ENCODE assay signal across 1 cellular context in genomic region chr7:49486974-49487919, GRCh38.
TF ChIP-seq lines count a peak whose summit lies in the region.

No MANE protein-coding gene starts in this region.

TF ChIP-seq in GM12878, 131 proteins besides CTCF, POLR2A, EP300 and RAD21:
- TF ChIP-seq, protein P1, sequence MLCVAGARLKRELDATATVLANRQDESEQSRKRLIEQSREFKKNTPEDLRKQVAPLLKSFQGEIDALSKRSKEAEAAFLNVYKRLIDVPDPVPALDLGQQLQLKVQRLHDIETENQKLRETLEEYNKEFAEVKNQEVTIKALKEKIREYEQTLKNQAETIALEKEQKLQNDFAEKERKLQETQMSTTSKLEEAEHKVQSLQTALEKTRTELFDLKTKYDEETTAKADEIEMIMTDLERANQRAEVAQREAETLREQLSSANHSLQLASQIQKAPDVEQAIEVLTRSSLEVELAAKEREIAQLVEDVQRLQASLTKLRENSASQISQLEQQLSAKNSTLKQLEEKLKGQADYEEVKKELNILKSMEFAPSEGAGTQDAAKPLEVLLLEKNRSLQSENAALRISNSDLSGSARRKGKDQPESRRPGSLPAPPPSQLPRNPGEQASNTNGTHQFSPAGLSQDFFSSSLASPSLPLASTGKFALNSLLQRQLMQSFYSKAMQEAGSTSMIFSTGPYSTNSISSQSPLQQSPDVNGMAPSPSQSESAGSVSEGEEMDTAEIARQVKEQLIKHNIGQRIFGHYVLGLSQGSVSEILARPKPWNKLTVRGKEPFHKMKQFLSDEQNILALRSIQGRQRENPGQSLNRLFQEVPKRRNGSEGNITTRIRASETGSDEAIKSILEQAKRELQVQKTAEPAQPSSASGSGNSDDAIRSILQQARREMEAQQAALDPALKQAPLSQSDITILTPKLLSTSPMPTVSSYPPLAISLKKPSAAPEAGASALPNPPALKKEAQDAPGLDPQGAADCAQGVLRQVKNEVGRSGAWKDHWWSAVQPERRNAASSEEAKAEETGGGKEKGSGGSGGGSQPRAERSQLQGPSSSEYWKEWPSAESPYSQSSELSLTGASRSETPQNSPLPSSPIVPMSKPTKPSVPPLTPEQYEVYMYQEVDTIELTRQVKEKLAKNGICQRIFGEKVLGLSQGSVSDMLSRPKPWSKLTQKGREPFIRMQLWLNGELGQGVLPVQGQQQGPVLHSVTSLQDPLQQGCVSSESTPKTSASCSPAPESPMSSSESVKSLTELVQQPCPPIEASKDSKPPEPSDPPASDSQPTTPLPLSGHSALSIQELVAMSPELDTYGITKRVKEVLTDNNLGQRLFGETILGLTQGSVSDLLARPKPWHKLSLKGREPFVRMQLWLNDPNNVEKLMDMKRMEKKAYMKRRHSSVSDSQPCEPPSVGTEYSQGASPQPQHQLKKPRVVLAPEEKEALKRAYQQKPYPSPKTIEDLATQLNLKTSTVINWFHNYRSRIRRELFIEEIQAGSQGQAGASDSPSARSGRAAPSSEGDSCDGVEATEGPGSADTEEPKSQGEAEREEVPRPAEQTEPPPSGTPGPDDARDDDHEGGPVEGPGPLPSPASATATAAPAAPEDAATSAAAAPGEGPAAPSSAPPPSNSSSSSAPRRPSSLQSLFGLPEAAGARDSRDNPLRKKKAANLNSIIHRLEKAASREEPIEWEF (IDR thresholded peaks at IDR 0.05; ENCODE audit: insufficient replicate concordance, low read depth, low read length) = no peak
- TF ChIP-seq ZNF622 (IDR thresholded peaks at IDR 0.05) (no peak), MEF2A (IDR thresholded peaks at IDR 0.05; ENCODE audit: insufficient read depth, low read depth, low read length) (no peak), BRCA1 (IDR thresholded peaks at IDR 0.05; ENCODE audit: low read depth, low read length) (no peak), EGR1 (IDR thresholded peaks at IDR 0.05; ENCODE audit: borderline replicate concordance in 1 of 2, low read depth in 2 of 2, low read length in 2 of 2) (no peak), MAX (IDR thresholded peaks at IDR 0.05; ENCODE audit: low read depth, low read length) (no peak), CHD2 (IDR thresholded peaks at IDR 0.05; ENCODE audit: borderline replicate concordance, low read depth, low read length) (no peak), RBBP5 (conservative IDR thresholded peaks at IDR 0.05) (no peak), TCF12 (IDR thresholded peaks at IDR 0.05; ENCODE audit: low read depth, low read length) (no peak), NFXL1 (IDR thresholded peaks at IDR 0.05; ENCODE audit: borderline replicate concordance) (no peak), EED (IDR thresholded peaks at IDR 0.05; ENCODE audit: low read depth) (no peak)
- TF ChIP-seq, protein P2, sequence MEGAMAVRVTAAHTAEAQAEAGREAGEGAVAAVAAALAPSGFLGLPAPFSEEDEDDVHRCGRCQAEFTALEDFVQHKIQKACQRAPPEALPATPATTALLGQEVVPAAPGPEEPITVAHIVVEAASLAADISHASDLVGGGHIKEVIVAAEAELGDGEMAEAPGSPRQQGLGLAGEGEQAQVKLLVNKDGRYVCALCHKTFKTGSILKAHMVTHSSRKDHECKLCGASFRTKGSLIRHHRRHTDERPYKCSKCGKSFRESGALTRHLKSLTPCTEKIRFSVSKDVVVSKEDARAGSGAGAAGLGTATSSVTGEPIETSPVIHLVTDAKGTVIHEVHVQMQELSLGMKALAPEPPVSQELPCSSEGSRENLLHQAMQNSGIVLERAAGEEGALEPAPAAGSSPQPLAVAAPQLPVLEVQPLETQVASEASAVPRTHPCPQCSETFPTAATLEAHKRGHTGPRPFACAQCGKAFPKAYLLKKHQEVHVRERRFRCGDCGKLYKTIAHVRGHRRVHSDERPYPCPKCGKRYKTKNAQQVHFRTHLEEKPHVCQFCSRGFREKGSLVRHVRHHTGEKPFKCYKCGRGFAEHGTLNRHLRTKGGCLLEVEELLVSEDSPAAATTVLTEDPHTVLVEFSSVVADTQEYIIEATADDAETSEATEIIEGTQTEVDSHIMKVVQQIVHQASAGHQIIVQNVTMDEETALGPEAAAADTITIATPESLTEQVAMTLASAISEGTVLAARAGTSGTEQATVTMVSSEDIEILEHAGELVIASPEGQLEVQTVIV (IDR thresholded peaks at IDR 0.05; ENCODE audit: borderline replicate concordance, partially characterized antibody) = no peak
